19 cellular contexts compared by ENCODE assay signal in the genomic region with DNA sequence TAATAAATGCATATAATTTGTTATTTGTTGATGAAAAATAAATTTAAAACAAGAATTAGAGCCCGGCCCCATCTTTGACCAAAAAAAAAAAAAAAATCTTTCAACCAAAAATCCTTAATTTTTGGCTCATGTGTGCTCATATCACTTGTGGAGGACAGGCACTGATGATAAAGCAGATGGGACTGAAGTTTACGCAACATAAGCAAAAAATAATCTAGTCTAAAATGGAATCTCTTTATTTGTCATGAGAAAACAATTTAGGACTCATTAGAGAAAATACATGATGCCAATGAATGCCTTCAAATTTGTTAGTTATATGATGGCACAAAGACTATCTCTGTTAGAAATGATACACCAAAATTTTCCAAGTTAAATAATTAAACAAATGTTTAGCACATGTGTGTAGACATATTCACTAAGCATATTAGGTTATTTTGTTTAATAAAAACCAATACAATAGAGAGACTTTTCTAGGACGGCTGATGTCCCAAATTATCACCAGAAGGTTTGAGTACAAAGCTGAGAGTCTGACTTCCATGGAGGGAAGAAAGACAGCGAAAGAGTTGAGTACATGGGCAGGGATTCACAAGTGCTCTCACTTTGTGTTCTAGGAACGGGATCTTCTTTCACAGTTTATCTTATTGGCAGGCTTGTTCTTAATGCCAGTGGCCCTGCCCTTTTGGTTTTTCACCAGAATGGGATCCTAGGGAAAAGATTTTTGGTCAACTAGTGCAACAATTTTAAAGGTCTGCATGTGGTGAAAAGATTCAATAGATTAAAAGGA.
DNase-seq lines count a peak whose midpoint lies in the region; ATAC-seq and TF ChIP-seq lines count a peak whose summit lies in the region.
"Had no signal": no experiment of that assay in that cellular context is flagged by ENCODE, and none has a peak within 500 bp of the region (broad histone marks: within the 10 kb centered on the region; RNA-seq: fewer than 3 reads in every experiment).

No MANE protein-coding gene starts in this region.

- no peak overlapping the region for H4K91ac ChIP-seq in IMR-90 (ENCODE audit: insufficient read depth, low read depth, low read length)

- H4K5ac ChIP-seq in IMR-90 (ENCODE audit: low read depth, low read length), result no peak overlapping the region

- no peaks in the 10 kb centered on the region for H3K27me3 Mint-ChIP-seq in MCF 10A (ENCODE audit: insufficient read depth, unreplicated experiment)

- no peak overlapping the region for H3K4me3 Mint-ChIP-seq in MCF 10A (ENCODE audit: unreplicated experiment)
- H3K4me3 Mint-ChIP-seq: CD8-positive, alpha-beta memory T cell had no signal

- H3K4me3 ChIP-seq in breast epithelium, result no peak overlapping the region
- H3K4me3 ChIP-seq in IMR-90 (ENCODE audit: insufficient read depth, low read depth, low read length), result no peak overlapping the region
- H3K4me3 ChIP-seq in muscle layer of colon (ENCODE audit: low read depth in 1 of 2, low read length in 2 of 2), result no peak overlapping the region
- H3K4me3 ChIP-seq in smooth muscle cell, result no peak overlapping the region
- H3K4me3 ChIP-seq: BLaER1, PC-9 had no signal

- TF ChIP-seq CTCF in MCF 10A (IDR thresholded peaks at IDR 0.05; ENCODE audit: unreplicated experiment), result no peak
- TF ChIP-seq CTCF in breast epithelium (IDR thresholded peaks at IDR 0.05), result no peak
- TF ChIP-seq CTCF in IMR-90 (conservative IDR thresholded peaks at IDR 0.05; ENCODE audit: low read depth, low read length), result no peak
- no peak for TF ChIP-seq CTCF in smooth muscle cell (IDR thresholded peaks at IDR 0.05; ENCODE audit: borderline replicate concordance, insufficient read depth, poor library complexity, severe bottlenecking)

- H3K27ac Mint-ChIP-seq in MCF 10A (ENCODE audit: low read depth, unreplicated experiment), result peak overlapping the region; percentile 27

- no peak overlapping the region for H3K14ac ChIP-seq in IMR-90 (replicated peaks; ENCODE audit: low read depth, low read length)

- no TSS peak for BruUV-seq in MCF 10A (replicated peaks; lab: Mats Ljungman, UMichigan)
- no TSS peak for BruUV-seq in IMR-90 (replicated peaks; lab: Mats Ljungman, UMichigan)

- H3K27ac ChIP-seq in breast epithelium, result no peak overlapping the region
- no peak overlapping the region for H3K27ac ChIP-seq in IMR-90 (ENCODE audit: insufficient read depth, low read length)
- H3K27ac ChIP-seq in muscle layer of colon (ENCODE audit: low read depth, low read length), result peak overlapping the region; percentile 59
- peak overlapping the region; percentile 74 for H3K27ac ChIP-seq in smooth muscle cell (ENCODE audit: low read depth)
- H3K27ac ChIP-seq: BLaER1, PC-9 had no signal

- H2BK5ac ChIP-seq in IMR-90 (ENCODE audit: low read depth, low read length, poor library complexity, severe bottlenecking), result no peak overlapping the region

- H3K23ac ChIP-seq in IMR-90 (ENCODE audit: low read depth, low read length), result no peak overlapping the region

- H3K4me2 ChIP-seq in IMR-90 (ENCODE audit: low read depth, low read length) (no peak overlapping the region), smooth muscle cell (peak overlapping the region; percentile 15)
- H3K4me2 ChIP-seq: BLaER1, PC-9 had no signal

- no peak overlapping the region for H3K18ac ChIP-seq in IMR-90 (ENCODE audit: low read depth, low read length)

- H3K27me3 ChIP-seq in breast epithelium (no peaks in the 10 kb centered on the region), IMR-90 (ENCODE audit: control insufficient read depth, insufficient read depth, low read length) (no peaks in the 10 kb centered on the region), muscle layer of colon (ENCODE audit: control insufficient read depth in 1 of 2, insufficient read depth in 2 of 2, low read length in 2 of 2) (no peaks in the 10 kb centered on the region), smooth muscle cell (ENCODE audit: low read depth) (no peaks in the 10 kb centered on the region)
- H3K27me3 ChIP-seq: BLaER1 had no signal

- H2BK15ac ChIP-seq in IMR-90 (ENCODE audit: low read depth, low read length), result no peak overlapping the region

- POLR2A ChIA-PET in MCF 10A (lab: Yijun Ruan, JAX) (interaction anchor here (1.0 to 1.4 kb wide), 2 partner anchors 8 to 10 kb away, joined by 3 to 6 read pairs; no protein-coding TSS in a partner anchor), IMR-90 (lab: Charles Lee; ENCODE audit: unreplicated experiment) (no interaction called here)

- in situ Hi-C loops in IMR-90 (cut with MboI; ENCODE audit: low sequenced_read_pairs), result no loop called here

- H3K36me3 Mint-ChIP-seq in MCF 10A (ENCODE audit: insufficient read depth, unreplicated experiment), result peaks cover 15% of the 10 kb centered on the region
- H3K36me3 Mint-ChIP-seq: CD8-positive, alpha-beta memory T cell had no signal

- peaks cover 6% of the 10 kb centered on the region for H3K4me1 Mint-ChIP-seq in MCF 10A (ENCODE audit: insufficient read depth, unreplicated experiment)
- H3K4me1 Mint-ChIP-seq: CD8-positive, alpha-beta memory T cell had no signal

- no peaks in the 10 kb centered on the region for H3K9me1 ChIP-seq in IMR-90 (ENCODE audit: insufficient read depth, low read length)

- H3K9me3 Mint-ChIP-seq in MCF 10A (ENCODE audit: unreplicated experiment), result no peaks in the 10 kb centered on the region

- H3K36me3 ChIP-seq in breast epithelium, result no peaks in the 10 kb centered on the region
- no peaks in the 10 kb centered on the region for H3K36me3 ChIP-seq in IMR-90 (ENCODE audit: control insufficient read depth, insufficient read depth, low read length)
- H3K36me3 ChIP-seq in muscle layer of colon (ENCODE audit: insufficient read depth, low read length), result no peaks in the 10 kb centered on the region
- H3K36me3 ChIP-seq in smooth muscle cell (ENCODE audit: low read depth), result no peaks in the 10 kb centered on the region
- H3K36me3 ChIP-seq: BLaER1 had no signal

- H3K79me2 ChIP-seq in smooth muscle cell (ENCODE audit: low read depth), result peaks cover 7% of the 10 kb centered on the region

- H3K9me3 ChIP-seq in breast epithelium, result no peaks in the 10 kb centered on the region
- no peaks in the 10 kb centered on the region for H3K9me3 ChIP-seq in IMR-90 (ENCODE audit: control insufficient read depth, insufficient read depth, low read length)
- no peaks in the 10 kb centered on the region for H3K9me3 ChIP-seq in muscle layer of colon (ENCODE audit: low read length)
- no peaks in the 10 kb centered on the region for H3K9me3 ChIP-seq in smooth muscle cell (replicated peaks; ENCODE audit: low read depth)
- H3K9me3 ChIP-seq: BLaER1 had no signal

- CTCF ChIA-PET in MCF 10A (lab: Yijun Ruan, JAX) (no interaction called here), IMR-90 (lab: Yijun Ruan, JAX) (no interaction called here)

- no peak for DNase-seq in MCF 10A (ENCODE audit: unreplicated experiment)
- no peak for DNase-seq in breast epithelium (ENCODE audit: low spot score in 2 of 2)
- DNase-seq in IMR-90, result no peak
- no peak for DNase-seq in smooth muscle cell (lab: John Stamatoyannopoulos, UW; ENCODE audit: unreplicated experiment)
- DNase-seq: 8988T; CD8-positive, alpha-beta memory T cell; GOT3; Karpas-422; MM.1S; NCI-H1092 treated with DMSO at 0.1 percent for 48 hours; NCI-H2081 treated with DMSO at 0.1 percent for 48 hours; NCI-H2227 treated with DMSO at 0.1 percent for 48 hours; NCI-H524; PC-9 had no signal

- intact Hi-C loops in MCF 10A (cut with micrococcal nuclease), result no loop called here
- intact Hi-C loops in breast epithelium (cut with DNase I; ENCODE audit: low total_unique reads), result no loop called here
- intact Hi-C loops in IMR-90 (cut with micrococcal nuclease), result no loop called here

- no peak for TF ChIP-seq RAD21 in IMR-90 (IDR thresholded peaks at IDR 0.05; ENCODE audit: low read length)

- H2BK120ac ChIP-seq in IMR-90 (ENCODE audit: low read depth, low read length), result no peak overlapping the region

- TF ChIP-seq POLR2A in breast epithelium (IDR thresholded peaks at IDR 0.05), result no peak
- TF ChIP-seq POLR2A in IMR-90 (IDR thresholded peaks at IDR 0.05; ENCODE audit: low read depth, low read length), result no peak

- no peak overlapping the region for H2AK5ac ChIP-seq in IMR-90 (ENCODE audit: low read depth, low read length)

- no peak overlapping the region for H2BK20ac ChIP-seq in IMR-90 (ENCODE audit: low read depth, low read length)

- WGBS in IMR-90 (ENCODE audit: extremely low coverage in 2 of 2, insufficient read length in 1 of 2), 2 experiments, result no CpG with 5 or more reads among the region's 5 CpGs
- 80% methylated on average over 5 of the region's 5 CpGs for WGBS in smooth muscle cell (ENCODE audit: low lambda C conversion rate)

- no peak overlapping the region for H3K56ac ChIP-seq in IMR-90 (ENCODE audit: extremely low read depth, insufficient read depth, low read length)

- H3K79me1 ChIP-seq in IMR-90 (ENCODE audit: low read depth in 1 of 2, low read length in 2 of 2), result no peaks in the 10 kb centered on the region

- H4K8ac ChIP-seq in IMR-90 (ENCODE audit: low read depth in 2 of 2, low read length in 2 of 2), result no peak overlapping the region

- ATAC-seq in IMR-90 (ENCODE audit: low read depth) (no peak), GM18868 (IDR thresholded peaks at IDR 0.05; ENCODE audit: unreplicated experiment) (no peak), GM21515 (IDR thresholded peaks at IDR 0.05; ENCODE audit: unreplicated experiment) (no peak), GM21360 (IDR thresholded peaks at IDR 0.05; ENCODE audit: unreplicated experiment) (no peak)

- H3K4me1 ChIP-seq in breast epithelium (no peaks in the 10 kb centered on the region), IMR-90 (ENCODE audit: control insufficient read depth, insufficient read depth, low read length) (no peaks in the 10 kb centered on the region), muscle layer of colon (ENCODE audit: insufficient read depth, low read length) (peaks cover 44% of the 10 kb centered on the region), smooth muscle cell (ENCODE audit: low read depth) (no peaks in the 10 kb centered on the region)
- H3K4me1 ChIP-seq: BLaER1 had no signal

- no peak overlapping the region for H3K9ac ChIP-seq in IMR-90 (ENCODE audit: low read depth, low read length)
- H3K9ac ChIP-seq in muscle layer of colon (ENCODE audit: low read length), result no peak overlapping the region
- no peak overlapping the region for H3K9ac ChIP-seq in smooth muscle cell (ENCODE audit: low read depth)
- H3K9ac ChIP-seq: BLaER1 had no signal

- H2AFZ ChIP-seq in IMR-90 (replicated peaks; ENCODE audit: low read length, poor library complexity), result no peak overlapping the region
- H2AFZ ChIP-seq in smooth muscle cell (ENCODE audit: low read depth), result no peak overlapping the region
- H2AFZ ChIP-seq: PC-9 had no signal

- dilution Hi-C loops in IMR-90 (cut with HindIII; ENCODE audit: low sequenced_read_pairs, unreplicated experiment), result no loop called here

- H2AK9ac ChIP-seq in IMR-90 (replicated peaks; ENCODE audit: low read depth, low read length, poor library complexity), result no peak overlapping the region

- peaks cover 7% of the 10 kb centered on the region for H3F3A ChIP-seq in smooth muscle cell (ENCODE audit: low read depth)

- H4K20me1 ChIP-seq in IMR-90 (ENCODE audit: insufficient read depth, low read length) (no peaks in the 10 kb centered on the region), smooth muscle cell (ENCODE audit: low read depth) (no peaks in the 10 kb centered on the region)
- H4K20me1 ChIP-seq: BLaER1 had no signal

- no peak overlapping the region for H3K4ac ChIP-seq in IMR-90 (ENCODE audit: low read depth, low read length)

TF ChIP-seq in IMR-90, 13 proteins besides CTCF, POLR2A, EP300 and RAD21 (continues in another document):
- TF ChIP-seq MAFK (IDR thresholded peaks at IDR 0.05; ENCODE audit: low read depth, low read length), result peak; percentile 89

Comparison
In these comparisons a context has a peak if more than half of its experiments do, and no peak if none do; other contexts are left out.
1. H3K27ac ChIP-seq: peak in muscle layer of colon (single experiment) and smooth muscle cell (single experiment); none in breast epithelium (0 of 2) and IMR-90 (single experiment).